Comparison of ENCODE assay signal across 1 cellular context in genomic region chr2:11158916-11159573, GRCh38.
TF ChIP-seq lines count a peak whose summit lies in the region.

No MANE protein-coding gene starts in this region.

TF ChIP-seq in IMR-90, 13 proteins besides CTCF, POLR2A, EP300 and RAD21 (continued from another document):
- TF ChIP-seq, protein P1, sequence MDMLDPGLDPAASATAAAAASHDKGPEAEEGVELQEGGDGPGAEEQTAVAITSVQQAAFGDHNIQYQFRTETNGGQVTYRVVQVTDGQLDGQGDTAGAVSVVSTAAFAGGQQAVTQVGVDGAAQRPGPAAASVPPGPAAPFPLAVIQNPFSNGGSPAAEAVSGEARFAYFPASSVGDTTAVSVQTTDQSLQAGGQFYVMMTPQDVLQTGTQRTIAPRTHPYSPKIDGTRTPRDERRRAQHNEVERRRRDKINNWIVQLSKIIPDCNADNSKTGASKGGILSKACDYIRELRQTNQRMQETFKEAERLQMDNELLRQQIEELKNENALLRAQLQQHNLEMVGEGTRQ (IDR thresholded peaks at IDR 0.05; ENCODE audit: low read depth, low read length): no peak
- no peak for TF ChIP-seq MXI1 (IDR thresholded peaks at IDR 0.05; ENCODE audit: borderline replicate concordance, low read depth, low read length)
- no peak for TF ChIP-seq FOS (IDR thresholded peaks at IDR 0.05; ENCODE audit: low read depth, low read length)
